16 cellular contexts compared by ENCODE assay signal in the genomic region with DNA sequence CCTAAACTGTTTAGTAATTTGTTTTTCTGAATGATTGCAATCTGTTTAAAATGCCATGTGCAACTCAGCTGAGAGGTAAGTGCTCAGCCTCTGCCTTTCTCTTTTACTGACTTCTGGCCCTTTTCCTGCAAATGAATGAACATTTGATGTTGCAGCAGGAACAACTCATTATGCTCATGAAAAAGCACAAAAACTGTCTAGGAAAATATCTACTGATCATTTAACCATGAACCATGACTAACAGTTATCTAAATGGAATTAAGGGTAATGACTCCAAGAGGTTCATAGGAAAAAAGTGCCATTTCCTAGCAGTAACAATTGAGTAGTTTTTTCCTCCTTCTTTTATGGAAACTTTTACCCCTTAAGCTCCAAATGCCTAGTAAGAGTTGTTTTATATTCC.
"Had no signal": no experiment of that assay in that cellular context is flagged by ENCODE, and none has a peak within 500 bp of the region (broad histone marks: within the 10 kb centered on the region; RNA-seq: fewer than 3 reads in every experiment).

No MANE protein-coding gene starts in this region.

- DNase-seq: KBM-7, NCI-H1092, NCI-H1105 treated with DMSO at 0.1 percent for 48 hours, NCI-H1417 treated with DMSO at 0.1 percent for 48 hours, NCI-H146, NCI-H1694 treated with DMSO at 0.1 percent for 48 hours, NCI-H1930, NCI-H2081, NCI-H2107, NCI-H2227 treated with DMSO at 0.1 percent for 48 hours, NCI-H510A, NCI-H524 treated with DMSO at 0.1 percent for 48 hours, NCI-H69, NCI-H774, RPMI8226, SHP77 had no signal
